ENCODE assay signal across 18 cellular contexts in genomic region chr10:89625041-89625765, GRCh38. TPM values are rescaled to one million over a fixed set of nuclear protein-coding genes. Genes with fewer than 3 reads are reported as not detected.
DNase-seq lines count a peak whose midpoint lies in the region; ATAC-seq and TF ChIP-seq lines count a peak whose summit lies in the region.
"Had no signal": no experiment of that assay in that cellular context is flagged by ENCODE, and none has a peak within 500 bp of the region (broad histone marks: within the 10 kb centered on the region; RNA-seq: fewer than 3 reads in every experiment).

No MANE protein-coding gene starts in this region.

- intact Hi-C loops in right cardiac atrium (cut with DNase I) (no loop called here), cardiac septum (cut with DNase I) (no loop called here)

- peaks cover 3% of the 10 kb centered on the region for H3K4me1 ChIP-seq in right cardiac atrium (ENCODE audit: control insufficient read depth, insufficient read depth, low read length)

- no peaks in the 10 kb centered on the region for H3K9me3 ChIP-seq in right cardiac atrium (ENCODE audit: control insufficient read depth, low read length)

- H3K27ac ChIP-seq in right cardiac atrium (ENCODE audit: low read length), result peak overlapping the region; percentile 27

- DNase-seq in right cardiac atrium (no peak), cardiac septum (ENCODE audit: low spot score) (no peak), astrocyte of the spinal cord (ENCODE audit: low read depth, low spot score) (peak; percentile 72), left lobe of liver (ENCODE audit: low spot score) (no peak), NCI-H1436 (lab: John Stamatoyannopoulos, UW) (no peak), UCSD-AML1 (lab: John Stamatoyannopoulos, UW; ENCODE audit: unreplicated experiment) (no peak), LoVo (ENCODE audit: low spot score) (no peak)
- DNase-seq: anterior cingulate cortex; Kasumi-1; left colon; naive thymus-derived CD8-positive, alpha-beta T cell; NCI-H1436 treated with DMSO at 0.1 percent for 48 hours; NCI-H2227 treated with DMSO at 0.1 percent for 48 hours; RPMI8226; stimulated activated CD4-positive, alpha-beta T cell treated with anti-CD3 and anti-CD28 coated beads, Interleukin-2, amount 100 ng/mL, for 24 hours had no signal

- H3K4me3 ChIP-seq in right cardiac atrium (ENCODE audit: low read length) (no peak overlapping the region), astrocyte of the spinal cord (ENCODE audit: low read depth, low read length) (no peak overlapping the region)

- in situ Hi-C loops in astrocyte of the spinal cord (cut with HindIII; ENCODE audit: low sequenced_read_pairs), result no loop called here

- H3K27me3 ChIP-seq in right cardiac atrium (ENCODE audit: control insufficient read depth, insufficient read depth), result no peaks in the 10 kb centered on the region

- TF ChIP-seq CTCF in astrocyte of the spinal cord (IDR thresholded peaks at IDR 0.05; ENCODE audit: low read depth, low read length), result no peak

- 70% methylated on average over 4 of the region's 4 CpGs for WGBS in right cardiac atrium

- no peak for ATAC-seq in right cardiac atrium
- peak; percentile 59 for ATAC-seq in left lobe of liver
- ATAC-seq in HG03108 (IDR thresholded peaks at IDR 0.05; ENCODE audit: unreplicated experiment), result no peak
- ATAC-seq: activated CD4-positive, CD25-positive, alpha-beta regulatory T cell treated with anti-CD3 and anti-CD28 coated beads, Interleukin-2, amount 50 U/mL, for 24 hours; esophagus mucosa; left colon; naive thymus-derived CD8-positive, alpha-beta T cell had no signal

RNA-seq across cellular contexts. Expression of gene PANK1, which starts 19.8 kb away (rescaled TPM):
- 10 to 100 TPM in 3 of 4 donors, 1 to 10 TPM in 1; 7.9 to 14.0 (median 13.1) TPM for total RNA-seq in right cardiac atrium
- 5.0 TPM for polyA plus RNA-seq in right cardiac atrium
- 8.8 TPM for total RNA-seq in cardiac septum
- total RNA-seq in left lobe of liver, result 48.9 TPM
